Comparison of ENCODE assay signal across 9 cellular contexts in genomic region chr3:15241341-15241740, GRCh38. TPM values are rescaled to one million over a fixed set of nuclear protein-coding genes. Genes with fewer than 3 reads are reported as not detected.
A peak's percentile ranks its signal among the peaks of the same experiment; 100 is the strongest.
DNase-seq lines count a peak whose midpoint lies in the region; ATAC-seq and TF ChIP-seq lines count a peak whose summit lies in the region.
"Had no signal": no experiment of that assay in that cellular context is flagged by ENCODE, and none has a peak within 500 bp of the region (broad histone marks: within the 10 kb centered on the region; RNA-seq: fewer than 3 reads in every experiment).

No MANE protein-coding gene starts in this region.

- peaks cover 0 to 2% of the 10 kb centered on the region in 2 donors for H3K4me1 ChIP-seq in uterus

- TF ChIP-seq CTCF in GM10248 (IDR thresholded peaks at IDR 0.05; ENCODE audit: control extremely low read depth, extremely low read depth, low read depth, missing control alignments) (peak; percentile 37), kidney epithelial cell (IDR thresholded peaks at IDR 0.05; ENCODE audit: insufficient read depth, low read length, poor library complexity, severe bottlenecking) (peak; percentile 24), uterus (IDR thresholded peaks at IDR 0.05) (peak; percentile 29 to 55 (median 48))

- CTCF ChIA-PET in GM10248 (lab: Yijun Ruan, JAX): interaction anchor here (0.8 to 3.9 kb wide), 3 partner anchors 13 to 38 kb away, joined by 3 to 22 read pairs (median 4); no protein-coding TSS in a partner anchor

- no peaks in the 10 kb centered on the region for H3K9me3 ChIP-seq in uterus

- H3K36me3 ChIP-seq in kidney epithelial cell (ENCODE audit: control insufficient read depth, insufficient read depth, low read length) (peaks cover 2% of the 10 kb centered on the region), uterus (no peaks in the 10 kb centered on the region)

- peak overlapping the region in 1 of 2 donors; percentile 6 for H3K27ac ChIP-seq in uterus

- no peaks in the 10 kb centered on the region for H3K27me3 ChIP-seq in kidney epithelial cell (ENCODE audit: control insufficient read depth, insufficient read depth, low read length)
- H3K27me3 ChIP-seq in uterus: no peaks in the 10 kb centered on the region

- intact Hi-C loops in uterus (cut with DNase I; ENCODE audit: low total_unique reads): no loop called here

- TF ChIP-seq POLR2A in uterus (IDR thresholded peaks at IDR 0.05): no peak

- ATAC-seq in HG03457 (IDR thresholded peaks at IDR 0.05; ENCODE audit: unreplicated experiment) (no peak), HG02763 (IDR thresholded peaks at IDR 0.05; ENCODE audit: unreplicated experiment) (no peak)

- POLR2A ChIA-PET in GM10248 (lab: Yijun Ruan, JAX): no interaction called here

- peak; percentile 33 for DNase-seq in GM10248 (ENCODE audit: extremely low spot score)
- DNase-seq in MV-4-11 (lab: John Stamatoyannopoulos, UW): peak; percentile 2
- peak; percentile 19 for DNase-seq in activated effector memory CD4-positive, alpha-beta T cell treated with Interleukin-2 at 50 U/mL for 16 hours
- no peak for DNase-seq in kidney epithelial cell (ENCODE audit: low read depth)
- DNase-seq in uterus: peak; percentile 61 to 63
- DNase-seq in Ammon's horn (ENCODE audit: low spot score): no peak

- H3K4me3 ChIP-seq in kidney epithelial cell (ENCODE audit: low read depth, low read length) (no peak overlapping the region), uterus (no peak overlapping the region)
- H3K4me3 ChIP-seq: lung had no signal

RNA-seq across cellular contexts. Expression of gene CAPN7, which starts 35.3 kb away (rescaled TPM):
- total RNA-seq in kidney epithelial cell: 15.8 and 21.0 TPM in 2 replicates
- 10 to 100 TPM; 39.2 to 89.0 (median 79.8) TPM for total RNA-seq in uterus

Comparison
In these comparisons a context has a peak if more than half of its experiments do, and no peak if none do; other contexts are left out.
1. DNase-seq: peak in GM10248 (single experiment), MV-4-11 (single experiment), activated effector memory CD4-positive, alpha-beta T cell treated with Interleukin-2 at 50 U/mL for 16 hours (single experiment) and uterus (2 of 2); none in kidney epithelial cell (single experiment) and Ammon's horn (single experiment).
2. Peak in every context shown above with its lines, with median percentiles within 50 percentile points of each other: CTCF ChIP-seq.